ENCODE assay signal across 8 cellular contexts in genomic region chr4:105709081-105709450, GRCh38. TPM values are rescaled to one million over a fixed set of nuclear protein-coding genes. Genes with fewer than 3 reads are reported as not detected.
A peak's percentile ranks its signal among the peaks of the same experiment; 100 is the strongest.
DNase-seq lines count a peak whose midpoint lies in the region; FAIRE-seq and TF ChIP-seq lines count a peak whose summit lies in the region.

No MANE protein-coding gene starts in this region.

- H3K9me3 Mint-ChIP-seq in HFFc6 = no peaks in the 10 kb centered on the region
- H3K9me3 Mint-ChIP-seq in stimulated activated naive CD8-positive, alpha-beta T cell treated with anti-CD3 and anti-CD28 coated beads, Interleukin-15, Interleukin-2, amounts not matched to agents 100 ng/mL and 50 ng/mL, for 24 hours = no peaks in the 10 kb centered on the region

- H3K9me3 ChIP-seq in MG63 = no peaks in the 10 kb centered on the region
- H3K9me3 ChIP-seq in keratinocyte (ENCODE audit: control insufficient read depth, low read depth, low read length) = no peaks in the 10 kb centered on the region

- peaks cover 33% of the 10 kb centered on the region for H3K4me1 ChIP-seq in keratinocyte (ENCODE audit: control insufficient read depth, extremely low read depth, insufficient read depth, low read length)

- H2AFZ ChIP-seq in keratinocyte (ENCODE audit: control insufficient read depth, low read length) = peak overlapping the region; percentile 95

- H3K9ac ChIP-seq in keratinocyte (ENCODE audit: control insufficient read depth, extremely low read depth, insufficient read depth, low read length) = peak overlapping the region; percentile 96

- peak overlapping the region; percentile 100 for H3K4me3 Mint-ChIP-seq in HFFc6
- peak overlapping the region; percentile 98 for H3K4me3 Mint-ChIP-seq in stimulated activated naive CD8-positive, alpha-beta T cell treated with anti-CD3 and anti-CD28 coated beads, Interleukin-15, Interleukin-2, amounts not matched to agents 100 ng/mL and 50 ng/mL, for 24 hours

- H3K4me2 ChIP-seq in keratinocyte (ENCODE audit: control insufficient read depth, extremely low read depth, insufficient read depth, low read depth, low read length) = peak overlapping the region; percentile 94

- FAIRE-seq in keratinocyte (lab: Jason Lieb, UNC) = peak; percentile 49

- in situ Hi-C loops in G401 (cut with HindIII; ENCODE audit: low sequenced_read_pairs) = no loop called here
- in situ Hi-C loops in astrocyte of the spinal cord (cut with HindIII; ENCODE audit: low sequenced_read_pairs) = no loop called here

- H3K27ac Mint-ChIP-seq in HFFc6 = peak overlapping the region; percentile 97
- H3K27ac Mint-ChIP-seq in stimulated activated naive CD8-positive, alpha-beta T cell treated with anti-CD3 and anti-CD28 coated beads, Interleukin-15, Interleukin-2, amounts not matched to agents 100 ng/mL and 50 ng/mL, for 24 hours = peak overlapping the region; percentile 93

- dilution Hi-C loops in keratinocyte (cut with MboI; ENCODE audit: extremely low pct_ligation_motif_present, low sequenced_read_pairs) = no loop called here

- DNase-seq in A172 (ENCODE audit: low spot score) (peak; percentile 35), G401 (ENCODE audit: low spot score) (peak; percentile 49), HFFc6 (no peak), MG63 (peak; percentile 18), astrocyte of the spinal cord (ENCODE audit: low read depth, low spot score) (peak; percentile 24), keratinocyte (ENCODE audit: low read depth, low spot score) (no peak), NCI-H1105 treated with DMSO at 0.1 percent for 48 hours (lab: John Stamatoyannopoulos, UW) (no peak)

- H3K36me3 Mint-ChIP-seq in HFFc6 (ENCODE audit: low read depth) = peaks cover 22% of the 10 kb centered on the region
- H3K36me3 Mint-ChIP-seq in stimulated activated naive CD8-positive, alpha-beta T cell treated with anti-CD3 and anti-CD28 coated beads, Interleukin-15, Interleukin-2, amounts not matched to agents 100 ng/mL and 50 ng/mL, for 24 hours (ENCODE audit: low read depth) = peaks cover 18% of the 10 kb centered on the region

- H4K20me1 ChIP-seq in keratinocyte (ENCODE audit: control insufficient read depth, extremely low read depth, insufficient read depth, low read length) = no peaks in the 10 kb centered on the region

- H3K27me3 ChIP-seq in MG63 (no peaks in the 10 kb centered on the region), keratinocyte (ENCODE audit: control insufficient read depth, extremely low read depth, insufficient read depth, low read length) (no peaks in the 10 kb centered on the region)

- peaks cover 86% of the 10 kb centered on the region for H3K79me2 ChIP-seq in keratinocyte (ENCODE audit: control insufficient read depth, insufficient read depth, low read length)

- no peak for TF ChIP-seq CTCF in HFFc6 (IDR thresholded peaks at IDR 0.05)
- TF ChIP-seq CTCF in astrocyte of the spinal cord (IDR thresholded peaks at IDR 0.05; ENCODE audit: low read depth, low read length) = no peak
- no peak for TF ChIP-seq CTCF in keratinocyte (optimal IDR thresholded peaks at IDR 0.05 in 1 of 3, IDR thresholded peaks at IDR 0.05 in 1 of 3, conservative IDR thresholded peaks at IDR 0.05 in 1 of 3; ENCODE audit: extremely low read depth in 1 of 3, insufficient read depth in 2 of 3, low read length in 3 of 3)

- H3K9me1 ChIP-seq in keratinocyte (ENCODE audit: control insufficient read depth, extremely low read depth, insufficient read depth, low read length) = no peaks in the 10 kb centered on the region

- peaks cover 49% of the 10 kb centered on the region for H3K4me1 Mint-ChIP-seq in HFFc6 (ENCODE audit: low read depth)
- H3K4me1 Mint-ChIP-seq in stimulated activated naive CD8-positive, alpha-beta T cell treated with anti-CD3 and anti-CD28 coated beads, Interleukin-15, Interleukin-2, amounts not matched to agents 100 ng/mL and 50 ng/mL, for 24 hours (ENCODE audit: low read depth) = peaks cover 35% of the 10 kb centered on the region

- H3K36me3 ChIP-seq in MG63 (no peaks in the 10 kb centered on the region; the same call in 1 of the 2 replicates), keratinocyte (ENCODE audit: control insufficient read depth in 2 of 2, extremely low read depth in 1 of 2, insufficient read depth in 2 of 2, low read length in 2 of 2) (no peaks in the 10 kb centered on the region)

- no peaks in the 10 kb centered on the region for H3K27me3 Mint-ChIP-seq in HFFc6 (ENCODE audit: insufficient read depth)
- no peaks in the 10 kb centered on the region for H3K27me3 Mint-ChIP-seq in stimulated activated naive CD8-positive, alpha-beta T cell treated with anti-CD3 and anti-CD28 coated beads, Interleukin-15, Interleukin-2, amounts not matched to agents 100 ng/mL and 50 ng/mL, for 24 hours

- H3K4me3 ChIP-seq in MG63 (peak overlapping the region; percentile 91), astrocyte of the spinal cord (ENCODE audit: low read depth, low read length) (peak overlapping the region; percentile 64), keratinocyte (ENCODE audit: control insufficient read depth in 2 of 3, extremely low read depth in 1 of 3, insufficient read depth in 2 of 3, low read depth in 1 of 3, low read length in 3 of 3) (peak overlapping the region; percentile 72 to 95 (median 89))

- H3K27ac ChIP-seq in keratinocyte (ENCODE audit: control insufficient read depth, insufficient read depth, low read length) = peak overlapping the region; percentile 92

RNA-seq across cellular contexts. Expression of gene GSTCD, which starts 0.5 kb away (rescaled TPM):
- 13.3 and 15.1 TPM in 2 replicates for total RNA-seq in A172 (2014; rRNA removed; shearing (Covaris generic))
- total RNA-seq in G401 (2014; rRNA removed; shearing (Covaris generic)) = 22.2 and 45.4 TPM in 2 replicates
- total RNA-seq in HFFc6 (2021; fragmentation: NEBNext Ultra II Directional; extraction: Animal tissue kit (Norgen Biotek cat#: 25700)) = 10 to 100 TPM in 3 of 6 experiments, 1 to 10 TPM in 3; 5.8 to 12.3 (median 9.7) TPM
- total RNA-seq in MG63 (2014; rRNA removed; shearing (Covaris generic); ENCODE audit: low replicate concordance) = 10.4 and 10.9 TPM in 2 replicates
- polyA plus RNA-seq in keratinocyte = 13.8 to 23.2 TPM (median 16.8 TPM) in 3 replicates
- polyA plus RNA-seq in keratinocyte (2011; ENCODE audit: low read depth) = 2.3 TPM
- polyA plus RNA-seq in keratinocyte (2011; cell fraction: cytosol; rRNA removed) = 10.2 and 24.0 TPM in 2 replicates
- polyA plus RNA-seq in keratinocyte (2011; cell fraction: nucleus; rRNA removed) = 14.7 and 19.3 TPM in 2 replicates
- 3.2 and 8.4 TPM in 2 replicates for polyA plus RNA-seq in keratinocyte (2012; ENCODE audit: low replicate concordance)
- polyA minus RNA-seq in keratinocyte = 5.4 to 25.1 TPM (median 15.7 TPM) in 3 replicates
- 13.8 TPM for polyA minus RNA-seq in keratinocyte (2011; cell fraction: cytosol; rRNA and poly(A)+ RNA removed)
- polyA minus RNA-seq in keratinocyte (2011; cell fraction: nucleus; rRNA and poly(A)+ RNA removed) = 17.7 and 29.1 TPM in 2 replicates

RNA-seq across cellular contexts. Expression of gene INTS12, which starts 0.6 kb away (rescaled TPM):
- 17.4 and 27.7 TPM in 2 replicates for total RNA-seq in A172 (2014; rRNA removed; shearing (Covaris generic))
- 15.3 and 30.1 TPM in 2 replicates for total RNA-seq in G401 (2014; rRNA removed; shearing (Covaris generic))
- total RNA-seq in HFFc6 (2021; fragmentation: NEBNext Ultra II Directional; extraction: Animal tissue kit (Norgen Biotek cat#: 25700)) = 10 to 100 TPM; 22.1 to 25.1 (median 23.4) TPM
- 8.3 and 14.0 TPM in 2 replicates for total RNA-seq in MG63 (2014; rRNA removed; shearing (Covaris generic); ENCODE audit: low replicate concordance)
- 37.1 to 39.8 TPM (median 38.3 TPM) in 3 replicates for polyA plus RNA-seq in keratinocyte
- polyA plus RNA-seq in keratinocyte (2011; ENCODE audit: low read depth) = 6.9 TPM
- 32.7 and 61.2 TPM in 2 replicates for polyA plus RNA-seq in keratinocyte (2011; cell fraction: cytosol; rRNA removed)
- 30.7 and 36.7 TPM in 2 replicates for polyA plus RNA-seq in keratinocyte (2011; cell fraction: nucleus; rRNA removed)
- 24.8 and 26.7 TPM in 2 replicates for polyA plus RNA-seq in keratinocyte (2012; ENCODE audit: low replicate concordance)
- 15.1 to 29.9 TPM (median 26.2 TPM) in 3 replicates for polyA minus RNA-seq in keratinocyte
- polyA minus RNA-seq in keratinocyte (2011; cell fraction: cytosol; rRNA and poly(A)+ RNA removed) = 19.4 TPM
- polyA minus RNA-seq in keratinocyte (2011; cell fraction: nucleus; rRNA and poly(A)+ RNA removed) = 9.4 and 15.5 TPM in 2 replicates

Comparison
In these comparisons a context has a peak if more than half of its experiments do, and no peak if none do; other contexts are left out.
1. DNase-seq: peak in A172 (single experiment), G401 (single experiment), MG63 (single experiment) and astrocyte of the spinal cord (single experiment); none in HFFc6 (single experiment), keratinocyte (single experiment) and NCI-H1105 treated with DMSO at 0.1 percent for 48 hours (single experiment).
2. Peak in every context shown above with its lines, with median percentiles within 50 percentile points of each other: H3K4me3 ChIP-seq.